8 cellular contexts compared by ENCODE assay signal in genomic region chr19:2477141-2477710, GRCh38. TPM values are rescaled to one million over a fixed set of nuclear protein-coding genes. Genes with fewer than 3 reads are reported as not detected.
A peak's percentile ranks its signal among the peaks of the same experiment; 100 is the strongest.
DNase-seq lines count a peak whose midpoint lies in the region; ATAC-seq and TF ChIP-seq lines count a peak whose summit lies in the region.

No MANE protein-coding gene starts in this region.

- intact Hi-C loops in prostate gland (cut with DNase I) = loop anchor here (2.0 to 10.0 kb wide), 2 partner anchors 66 to 268 kb away; partner anchors contain the start of gene SLC39A3

- H3K4me3 ChIP-seq in cardiac muscle cell (peak overlapping the region; percentile 96), prostate gland (peak overlapping the region; percentile 89)

- no peaks in the 10 kb centered on the region for H3K9me3 ChIP-seq in cardiac muscle cell (ENCODE audit: low read depth)
- no peaks in the 10 kb centered on the region for H3K9me3 ChIP-seq in prostate gland

- H3K27ac ChIP-seq in cardiac muscle cell (peak overlapping the region; percentile 53), prostate gland (peak overlapping the region; percentile 96 to 99)

- peak; percentile 49 for DNase-seq in stimulated activated CD4-positive, alpha-beta T cell treated with anti-CD3 and anti-CD28 coated beads, Interleukin-15, amount 100 ng/mL, for 24 hours
- no peak for DNase-seq in stimulated activated CD4-positive, alpha-beta T cell treated with anti-CD3 and anti-CD28 coated beads, Interleukin-2, amount 100 ng/mL, for 48 hours
- peak; percentile 28 for DNase-seq in activated naive CD4-positive, alpha-beta T cell treated with anti-CD3 and anti-CD28 coated beads, Interleukin-2, amount 50 U/mL, for 16 hours
- DNase-seq in cardiac muscle cell (ENCODE audit: low read depth in 1 of 2, low spot score in 1 of 2) (peak; percentile 34 to 49), prostate gland (ENCODE audit: low spot score) (peak; percentile 47), NCI-H82 (lab: John Stamatoyannopoulos, UW) (no peak)

- WGBS in prostate gland = 5% methylated on average over 27 of the region's 27 CpGs

- peak; percentile 23 for TF ChIP-seq POLR2A in prostate gland (IDR thresholded peaks at IDR 0.05)

- H3K36me3 ChIP-seq in cardiac muscle cell (no peaks in the 10 kb centered on the region), prostate gland (no peaks in the 10 kb centered on the region)

- H3K4me1 ChIP-seq in cardiac muscle cell (ENCODE audit: low read depth) (peaks cover 12% of the 10 kb centered on the region), prostate gland (replicated peaks) (no peaks in the 10 kb centered on the region)

- ATAC-seq in HG03045 (IDR thresholded peaks at IDR 0.05; ENCODE audit: unreplicated experiment) = no peak
- no peak for ATAC-seq in GM18517 (IDR thresholded peaks at IDR 0.05; ENCODE audit: unreplicated experiment)

- no peaks in the 10 kb centered on the region for H3K27me3 ChIP-seq in cardiac muscle cell
- H3K27me3 ChIP-seq in prostate gland (replicated peaks; ENCODE audit: insufficient read depth) = no peaks in the 10 kb centered on the region

- TF ChIP-seq CTCF in cardiac muscle cell (IDR thresholded peaks at IDR 0.05; ENCODE audit: low read depth, low read length) (no peak), prostate gland (IDR thresholded peaks at IDR 0.05) (no peak)

RNA-seq across cellular contexts. Expression of gene GADD45B, which starts 1.3 kb away (rescaled TPM):
- total RNA-seq in cardiac muscle cell (44.8 and 75.2 TPM in 2 replicates), prostate gland (10 to 100 TPM; 90.7 to 94.6 TPM)
- 30.5 and 66.4 TPM in 2 replicates for polyA plus RNA-seq in cardiac muscle cell

RNA-seq across cellular contexts. Expression of gene LMNB2, which starts 20.5 kb away (rescaled TPM):
- total RNA-seq in cardiac muscle cell (78.6 and 127 TPM in 2 replicates), prostate gland (10 to 100 TPM; 28.5 to 39.1 TPM)
- polyA plus RNA-seq in cardiac muscle cell = 42.5 and 66.9 TPM in 2 replicates

RNA-seq across cellular contexts. Expression of gene TIMM13, which starts 49.8 kb away (rescaled TPM):
- total RNA-seq in cardiac muscle cell (76.7 and 93.0 TPM in 2 replicates), prostate gland (10 to 100 TPM; 52.0 to 52.3 TPM)
- polyA plus RNA-seq in cardiac muscle cell = 287 and 292 TPM in 2 replicates

Comparison
In these comparisons a context has a peak if more than half of its experiments do, and no peak if none do; other contexts are left out.
1. DNase-seq: peak in stimulated activated CD4-positive, alpha-beta T cell treated with anti-CD3 and anti-CD28 coated beads, Interleukin-15, amount 100 ng/mL, for 24 hours (single experiment), activated naive CD4-positive, alpha-beta T cell treated with anti-CD3 and anti-CD28 coated beads, Interleukin-2, amount 50 U/mL, for 16 hours (single experiment), cardiac muscle cell (2 of 2) and prostate gland (single experiment); none in stimulated activated CD4-positive, alpha-beta T cell treated with anti-CD3 and anti-CD28 coated beads, Interleukin-2, amount 100 ng/mL, for 48 hours (0 of 2) and NCI-H82 (single experiment).